ENCODE assay signal across 18 cellular contexts in genomic region chr4:98641393-98641792, GRCh38. TPM values are rescaled to one million over a fixed set of nuclear protein-coding genes. Genes with fewer than 3 reads are reported as not detected.
DNase-seq lines count a peak whose midpoint lies in the region; ATAC-seq, FAIRE-seq and TF ChIP-seq lines count a peak whose summit lies in the region.
"Had no signal": no experiment of that assay in that cellular context is flagged by ENCODE, and none has a peak within 500 bp of the region (broad histone marks: within the 10 kb centered on the region; RNA-seq: fewer than 3 reads in every experiment).

No MANE protein-coding gene starts in this region.

- no peak for DNase-seq in GM19239 (ENCODE audit: insufficient read length, low spot score)
- no peak for DNase-seq in Panc1 (ENCODE audit: low read depth, low spot score)
- no peak for DNase-seq in H1 (ENCODE audit: low read depth in 1 of 2, low spot score in 2 of 2)
- DNase-seq in trophoblast cell, result peak in 1 of 2 donors; percentile 5
- DNase-seq in mesendoderm, result no peak
- no peak for DNase-seq in heart left ventricle
- DNase-seq in transverse colon, result no peak
- DNase-seq: Karpas-422, MM.1S, NCI-H1105 treated with DMSO at 0.1 percent for 48 hours, NCI-H187 treated with DMSO at 0.1 percent for 48 hours, NCI-H2171, NCI-H446 treated with DMSO at 0.1 percent for 48 hours, NCI-H774, SIG-M5, T-helper 1 cell had no signal

- TF ChIP-seq EP300 in H1 (IDR thresholded peaks at IDR 0.05; ENCODE audit: borderline replicate concordance in 1 of 2, low read depth in 2 of 2, low read length in 2 of 2) (no peak), transverse colon (IDR thresholded peaks at IDR 0.05; ENCODE audit: low read depth) (no peak)

- no TSS peak for BruUV-seq in Panc1 (replicated peaks; lab: Mats Ljungman, UMichigan)

- H3K4me3 ChIP-seq in Panc1 (ENCODE audit: low read depth in 2 of 2, low read length in 2 of 2) (no peak overlapping the region), H1 (ENCODE audit: extremely low read depth in 1 of 4, insufficient read depth in 2 of 4, low read depth in 3 of 4, low read length in 4 of 4) (no peak overlapping the region), trophoblast cell (ENCODE audit: low read depth, low read length) (no peak overlapping the region), mesendoderm (ENCODE audit: low read length) (no peak overlapping the region), heart left ventricle (no peak overlapping the region), transverse colon (no peak overlapping the region)

- ATAC-seq in Panc1 (no peak), heart left ventricle (no peak)
- ATAC-seq: HCT116 had no signal

- H3K36me3 ChIP-seq in Panc1 (ENCODE audit: control insufficient read depth, insufficient read depth, low read length) (no peaks in the 10 kb centered on the region), H1 (ENCODE audit: control insufficient read depth in 2 of 4, insufficient read depth in 4 of 4, low read length in 3 of 4) (0 out of 8 replicates have a peak, but pooled peaks cover 0 to 3% (median 0%) of the 10 kb centered on the region in 4 experiments), trophoblast cell (ENCODE audit: control insufficient read depth in 1 of 2, insufficient read depth in 2 of 2, low read length in 2 of 2) (no peaks in the 10 kb centered on the region), mesendoderm (ENCODE audit: control insufficient read depth, insufficient read depth, low read length) (no peaks in the 10 kb centered on the region), heart left ventricle (no peaks in the 10 kb centered on the region), transverse colon (no peaks in the 10 kb centered on the region)

- H2BK12ac ChIP-seq in H1 (ENCODE audit: low read depth, low read length), result no peak overlapping the region
- no peak overlapping the region for H2BK12ac ChIP-seq in trophoblast cell (ENCODE audit: low read length)

- H3K23me2 ChIP-seq in H1 (ENCODE audit: low read depth, low read length), result no peaks in the 10 kb centered on the region

- no peak overlapping the region for H3K4ac ChIP-seq in H1 (replicated peaks; ENCODE audit: insufficient read length, low read depth, low read length)
- peak overlapping the region; percentile 14 for H3K4ac ChIP-seq in trophoblast cell (ENCODE audit: low read depth, low read length)
- H3K4ac ChIP-seq in mesendoderm (ENCODE audit: low read depth, low read length), result no peak overlapping the region

- no peak overlapping the region for H4K91ac ChIP-seq in H1 (replicated peaks; ENCODE audit: insufficient read length, low read length)
- no peak overlapping the region for H4K91ac ChIP-seq in trophoblast cell (ENCODE audit: low read depth, low read length)

- H2BK15ac ChIP-seq in H1 (ENCODE audit: low read length), result 0 out of 2 replicates have a peak overlapping the region, but pooled peaks have one; percentile 10
- H2BK15ac ChIP-seq in mesendoderm (replicated peaks; ENCODE audit: low read depth), result no peak overlapping the region

- H3K4me1 ChIP-seq in Panc1 (ENCODE audit: control insufficient read depth, insufficient read depth, low read length) (peaks cover 77% of the 10 kb centered on the region), H1 (replicated peaks in 1 of 4; ENCODE audit: control insufficient read depth in 3 of 4, insufficient read depth in 4 of 4, low read length in 3 of 4) (peaks cover 0 to 4% (median 0%) of the 10 kb centered on the region in 4 experiments; a peak in 2 of 7 replicates), trophoblast cell (ENCODE audit: control insufficient read depth in 1 of 2, insufficient read depth in 2 of 2, low read length in 2 of 2) (no peaks in the 10 kb centered on the region), mesendoderm (ENCODE audit: control insufficient read depth, low read depth, low read length) (no peaks in the 10 kb centered on the region), heart left ventricle (peaks cover 0 to 6% (median 0%) of the 10 kb centered on the region in 12 donors), transverse colon (peaks cover 0 to 12% (median 0%) of the 10 kb centered on the region in 4 donors)

- H3K27ac ChIP-seq in Panc1 (ENCODE audit: low read length) (peak overlapping the region; percentile 76; the same call in 1 of the 2 replicates), H1 (ENCODE audit: low read depth, low read length) (no peak overlapping the region), trophoblast cell (ENCODE audit: low read depth, low read length) (no peak overlapping the region), mesendoderm (ENCODE audit: low read depth, low read length) (no peak overlapping the region), heart left ventricle (no peak overlapping the region), transverse colon (no peak overlapping the region)

- TF ChIP-seq RAD21 in H1 (IDR thresholded peaks at IDR 0.05 in 1 of 2, conservative IDR thresholded peaks at IDR 0.05 in 1 of 2; ENCODE audit: low read depth in 2 of 2, low read length in 2 of 2), result no peak

- H4K12ac ChIP-seq in trophoblast cell (ENCODE audit: low read depth, low read length), result no peak overlapping the region

- FAIRE-seq in GM19239 (lab: Jason Lieb, UNC) (peak; percentile 23), H1 (lab: Jason Lieb, UNC) (no peak)
- FAIRE-seq: RCC 7860 had no signal

- CTCF ChIA-PET in Panc1 (lab: Charles Lee), result no interaction called here
- CTCF ChIA-PET in H1 (lab: Charles Lee; ENCODE audit: partially characterized antibody), result interaction anchor here (0.9 to 3.3 kb wide), 8 partner anchors 9 to 174 kb away, joined by 3 to 13 read pairs (median 3); no protein-coding TSS in a partner anchor

- H3K9me3 ChIP-seq in Panc1 (ENCODE audit: control insufficient read depth, insufficient read depth, low read depth, low read length), result no peaks in the 10 kb centered on the region
- no peaks in the 10 kb centered on the region for H3K9me3 ChIP-seq in H1 (ENCODE audit: insufficient read depth in 2 of 2, low read depth in 1 of 2, low read length in 1 of 2)
- no peaks in the 10 kb centered on the region for H3K9me3 ChIP-seq in trophoblast cell (ENCODE audit: insufficient read depth, low read depth, low read length)
- no peaks in the 10 kb centered on the region for H3K9me3 ChIP-seq in heart left ventricle
- no peaks in the 10 kb centered on the region for H3K9me3 ChIP-seq in transverse colon

- no peak overlapping the region for H3K18ac ChIP-seq in H1 (ENCODE audit: extremely low read depth, low read length)
- no peak overlapping the region for H3K18ac ChIP-seq in trophoblast cell (ENCODE audit: low read length)
- no peak overlapping the region for H3K18ac ChIP-seq in mesendoderm (ENCODE audit: low read length)

- H2AK5ac ChIP-seq in H1 (ENCODE audit: low read depth, low read length) (no peak overlapping the region), trophoblast cell (ENCODE audit: low read length) (no peak overlapping the region), mesendoderm (ENCODE audit: low read length) (no peak overlapping the region)

- H2BK20ac ChIP-seq in H1 (ENCODE audit: low read length), result no peak overlapping the region

- no peak for TF ChIP-seq POLR2A in H1 (IDR thresholded peaks at IDR 0.05; ENCODE audit: control extremely low read depth in 1 of 2, low read depth in 2 of 2, low read length in 2 of 2)
- TF ChIP-seq POLR2A in heart left ventricle (IDR thresholded peaks at IDR 0.05), result no peak
- no peak for TF ChIP-seq POLR2A in transverse colon (IDR thresholded peaks at IDR 0.05)

- intact Hi-C loops in Panc1 (cut with micrococcal nuclease; ENCODE audit: unreplicated experiment), result no loop called here
- intact Hi-C loops in heart left ventricle (cut with DNase I), result no loop called here
- intact Hi-C loops in transverse colon (cut with DNase I; ENCODE audit: low total_unique reads), result no loop called here

- H2BK5ac ChIP-seq in H1 (ENCODE audit: low read depth, low read length) (no peak overlapping the region), trophoblast cell (ENCODE audit: low read depth, low read length, poor library complexity) (no peak overlapping the region), mesendoderm (ENCODE audit: low read length) (no peak overlapping the region)

- H3K27me3 ChIP-seq in Panc1 (ENCODE audit: control insufficient read depth, insufficient read depth, low read length), result no peaks in the 10 kb centered on the region
- no peaks in the 10 kb centered on the region for H3K27me3 ChIP-seq in H1 (replicated peaks in 1 of 4; ENCODE audit: control insufficient read depth in 3 of 4, extremely low read depth in 1 of 4, insufficient read depth in 3 of 4, low read length in 3 of 4)
- no peaks in the 10 kb centered on the region for H3K27me3 ChIP-seq in trophoblast cell (ENCODE audit: insufficient read depth, low read length)
- H3K27me3 ChIP-seq in mesendoderm (ENCODE audit: insufficient read depth, low read length, poor library complexity), result no peaks in the 10 kb centered on the region
- H3K27me3 ChIP-seq in heart left ventricle, result no peaks in the 10 kb centered on the region
- H3K27me3 ChIP-seq in transverse colon, result no peaks in the 10 kb centered on the region

- in situ Hi-C loops in Panc1 (cut with HindIII; ENCODE audit: low pct_unique_long_range_greater_than_20kb, low sequenced_read_pairs) (no loop called here), transverse colon (cut with MboI; ENCODE audit: low pct_ligation_motif_present in 1 of 4, low pct_unique_long_range_greater_than_20kb in 1 of 4, low sequenced_read_pairs in 3 of 4) (no loop called here)

- H3K79me1 ChIP-seq in H1 (ENCODE audit: low read depth, low read length) (peaks cover 2% of the 10 kb centered on the region), trophoblast cell (ENCODE audit: low read length) (no peaks in the 10 kb centered on the region), mesendoderm (ENCODE audit: low read length) (no peaks in the 10 kb centered on the region)

- H2AFZ ChIP-seq in H1 (ENCODE audit: low read length), result no peak overlapping the region
- H2AFZ ChIP-seq in trophoblast cell (ENCODE audit: insufficient read depth, low read length, poor library complexity), result no peak overlapping the region

- H4K5ac ChIP-seq in H1 (ENCODE audit: insufficient read length, low read depth, low read length), result no peak overlapping the region
- no peak overlapping the region for H4K5ac ChIP-seq in mesendoderm (ENCODE audit: low read length)

- H3K14ac ChIP-seq in H1 (ENCODE audit: insufficient read length), result no peak overlapping the region
- H3K14ac ChIP-seq in trophoblast cell (ENCODE audit: low read length), result no peak overlapping the region

- TF ChIP-seq CTCF in Panc1 (IDR thresholded peaks at IDR 0.05), result no peak
- TF ChIP-seq CTCF in H1 (IDR thresholded peaks at IDR 0.05; ENCODE audit: control extremely low read depth in 1 of 3, insufficient read depth in 1 of 3, low read depth in 1 of 3, low read length in 3 of 3), result no peak
- TF ChIP-seq CTCF in heart left ventricle (IDR thresholded peaks at IDR 0.05), result no peak
- no peak for TF ChIP-seq CTCF in transverse colon (IDR thresholded peaks at IDR 0.05)

- H3K23ac ChIP-seq in H1 (ENCODE audit: insufficient read length) (no peak overlapping the region), trophoblast cell (ENCODE audit: low read length) (no peak overlapping the region), mesendoderm (ENCODE audit: low read length) (no peak overlapping the region)

- no peaks in the 10 kb centered on the region for H4K20me1 ChIP-seq in H1 (replicated peaks in 1 of 2; ENCODE audit: control insufficient read depth in 1 of 2, insufficient read depth in 2 of 2, low read length in 2 of 2)

- H3K56ac ChIP-seq in H1 (replicated peaks; ENCODE audit: insufficient read length, low read depth, low read length), result no peak overlapping the region
- no peak overlapping the region for H3K56ac ChIP-seq in mesendoderm (ENCODE audit: low read length)

- no peak overlapping the region for H3K4me2 ChIP-seq in H1 (ENCODE audit: insufficient read depth in 1 of 2, low read depth in 2 of 2, low read length in 2 of 2)
- H3K4me2 ChIP-seq in trophoblast cell (ENCODE audit: low read length), result no peak overlapping the region
- H3K4me2 ChIP-seq in mesendoderm (ENCODE audit: low read length), result no peak overlapping the region

- POLR2A ChIA-PET in Panc1 (lab: Charles Lee), result no interaction called here
- POLR2A ChIA-PET in H1 (lab: Charles Lee; ENCODE audit: partially characterized antibody), result interaction anchor here (1.0 to 1.5 kb wide), 2 partner anchors 17 to 18 kb away, joined by 4 to 7 read pairs; partner anchors contain the start of gene TSPAN5

- 95% methylated on average over 5 of the region's 5 CpGs; no CpG with 5 or more reads in 1 of the 2 experiments for WGBS in H1 (ENCODE audit: extremely low coverage in 1 of 2, insufficient coverage in 1 of 2, insufficient read length in 1 of 2, insufficient replicate concordance in 2 of 2, low coverage in 1 of 2, low lambda C conversion rate in 2 of 2, missing lambda C conversion rate in 1 of 2), 2 experiments
- no CpG with 5 or more reads among the region's 5 CpGs for WGBS in trophoblast cell (ENCODE audit: extremely low coverage, insufficient coverage, insufficient read length)
- WGBS in mesendoderm (ENCODE audit: extremely low coverage, insufficient coverage, low lambda C conversion rate), result no CpG with 5 or more reads among the region's 5 CpGs
- 89 to 94% (median 93%) methylated on average over 5 of the region's 5 CpGs for WGBS in heart left ventricle, 4 donors
- 84 to 96% methylated on average over 4 to 5 of the region's 5 CpGs for WGBS in transverse colon (ENCODE audit: low coverage in 1 of 2), 2 donors

- H3K79me2 ChIP-seq in H1 (ENCODE audit: control insufficient read depth in 1 of 2, insufficient read depth in 2 of 2, low read length in 2 of 2) (peaks cover 0 to 45% of the 10 kb centered on the region in 2 experiments; a peak in 2 of 4 replicates), trophoblast cell (ENCODE audit: control insufficient read depth, insufficient read depth, low read length, poor library complexity) (no peaks in the 10 kb centered on the region), mesendoderm (ENCODE audit: control insufficient read depth, insufficient read depth, low read length) (no peaks in the 10 kb centered on the region)

- H4K8ac ChIP-seq in H1 (ENCODE audit: extremely low read depth, insufficient read depth, low read length) (no peak overlapping the region), trophoblast cell (ENCODE audit: low read depth, low read length) (no peak overlapping the region), mesendoderm (ENCODE audit: low read depth, low read length) (no peak overlapping the region)

- H2BK120ac ChIP-seq in H1 (replicated peaks; ENCODE audit: low read depth, low read length) (no peak overlapping the region), trophoblast cell (ENCODE audit: insufficient read depth, low read length, poor library complexity) (no peak overlapping the region), mesendoderm (ENCODE audit: low read depth, low read length) (no peak overlapping the region)

- H3K9ac ChIP-seq in H1 (replicated peaks in 1 of 4; ENCODE audit: extremely low read depth in 1 of 4, low read depth in 3 of 4, low read length in 3 of 4), result no peak overlapping the region
- no peak overlapping the region for H3K9ac ChIP-seq in trophoblast cell (ENCODE audit: low read length)
- H3K9ac ChIP-seq in mesendoderm (ENCODE audit: low read length), result no peak overlapping the region

RNA-seq across cellular contexts. Expression of gene TSPAN5, which starts 17.0 kb away (rescaled TPM):
- total RNA-seq in Panc1 (2021; ENCODE audit: unreplicated experiment) (61.9 TPM), heart left ventricle (10 to 100 TPM in 1 of 9 donors, 1 to 10 TPM in 8; 1.6 to 10.2 (median 5.6) TPM), transverse colon (1 to 10 TPM; 1.1 to 9.6 (median 4.4) TPM)
- 45.8 TPM for polyA plus RNA-seq in Panc1 (2012; ENCODE audit: insufficient read length)
- total RNA-seq in H1 (2021; fragmentation: NEBNext Ultra II Directional; extraction: Animal tissue kit (Norgen Biotek cat#: 25700)), result 20.9 and 21.2 TPM in 2 replicates
- polyA plus RNA-seq in H1 (2011; rRNA removed) (13.1 and 17.6 TPM in 2 replicates), heart left ventricle (1 to 10 TPM; 1.0 to 6.1 TPM)
- polyA plus RNA-seq in H1 (2011; cell fraction: cytosol; rRNA removed), result 17.2 TPM
- polyA plus RNA-seq in H1 (2011; cell fraction: nucleus; rRNA removed), result 10.6 TPM
- polyA plus RNA-seq in H1 (2012, experiment 1 of 2), result 13.0 to 16.3 TPM (median 14.4 TPM) in 4 replicates
- 9.0 TPM for polyA plus RNA-seq in H1 (2012, experiment 2 of 2)
- polyA plus RNA-seq in H1 (2013, experiment 1 of 2), result 18.1 TPM
- polyA plus RNA-seq in H1 (2013, experiment 2 of 2), result 24.4 TPM
- 21.1 and 28.0 TPM in 2 replicates for polyA minus RNA-seq in H1 (2011; rRNA and poly(A)+ RNA removed)
- polyA minus RNA-seq in H1 (2011; cell fraction: cytosol; rRNA and poly(A)+ RNA removed), result 12.2 TPM
- polyA minus RNA-seq in H1 (2011; cell fraction: nucleus; rRNA and poly(A)+ RNA removed), result 16.1 TPM
- polyA plus RNA-seq in trophoblast cell (2013), result 9.9 and 10.3 TPM in 2 replicates
- polyA plus RNA-seq in mesendoderm (2013, experiment 1 of 2), result 5.9 TPM
- 6.0 TPM for polyA plus RNA-seq in mesendoderm (2013, experiment 2 of 2)
